In the genomic region with DNA sequence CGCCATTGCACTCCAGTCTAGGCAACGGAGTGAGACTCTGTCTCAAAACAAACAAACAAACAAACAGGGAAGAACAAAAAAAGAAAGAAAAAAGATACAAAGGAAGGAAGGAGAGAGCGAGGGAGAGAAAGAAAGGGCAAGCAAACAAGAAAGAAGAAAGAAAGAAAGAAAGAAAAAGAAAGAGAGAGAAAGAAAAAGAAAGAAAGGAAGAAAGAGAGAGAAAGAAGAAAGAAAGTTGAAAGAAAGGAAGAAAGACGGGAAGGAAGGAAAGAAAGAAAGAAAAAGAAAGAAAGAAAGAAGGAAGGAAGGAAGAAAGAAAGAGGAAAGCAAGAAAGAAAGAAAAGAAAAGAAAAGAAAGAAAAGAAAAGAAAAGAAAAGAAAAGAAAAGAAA, we compare ENCODE assay signal across 9 cellular contexts. TPM values are rescaled to one million over a fixed set of nuclear protein-coding genes. Genes with fewer than 3 reads are reported as not detected.
DNase-seq lines count a peak whose midpoint lies in the region; ATAC-seq and TF ChIP-seq lines count a peak whose summit lies in the region.
"Had no signal": no experiment of that assay in that cellular context is flagged by ENCODE, and none has a peak within 500 bp of the region (broad histone marks: within the 10 kb centered on the region; RNA-seq: fewer than 3 reads in every experiment).

No MANE protein-coding gene starts in this region.

- H3K27ac Mint-ChIP-seq in activated CD8-positive, alpha-beta T cell treated with anti-CD3 and anti-CD28 coated beads for 36 hours = no peak overlapping the region
- H3K27ac Mint-ChIP-seq: CD14-positive monocyte had no signal

- H3K9me3 ChIP-seq in cardiac muscle cell (ENCODE audit: low read depth) (no peaks in the 10 kb centered on the region), right lobe of liver (no peaks in the 10 kb centered on the region), transverse colon (no peaks in the 10 kb centered on the region), Peyer's patch (peaks cover 0 to 6% (median 0%) of the 10 kb centered on the region in 4 donors)

- H3K4me3 ChIP-seq in cardiac muscle cell (peak overlapping the region; percentile 59), right lobe of liver (peak overlapping the region; percentile 50 to 70 (median 55)), transverse colon (peak overlapping the region in 3 of 4 donors; percentile 45 to 66 (median 52)), Peyer's patch (peak overlapping the region in 1 of 4 donors; percentile 59)

- 34% methylated on average over 4 of the region's 4 CpGs for WGBS in right lobe of liver (ENCODE audit: insufficient coverage, low coverage, low lambda C conversion rate, missing lambda C conversion rate)
- WGBS in transverse colon (ENCODE audit: low coverage in 1 of 2), 2 donors = 31 to 49% methylated on average over 3 to 4 of the region's 4 CpGs

- in situ Hi-C loops in transverse colon (cut with MboI; ENCODE audit: low pct_ligation_motif_present in 1 of 4, low pct_unique_long_range_greater_than_20kb in 1 of 4, low sequenced_read_pairs in 3 of 4) (no loop called here), GM13977 (cut with MboI; ENCODE audit: low pct_unique_long_range_greater_than_20kb, low sequenced_read_pairs, unreplicated experiment) (no loop called here)

- H3K4me1 ChIP-seq in cardiac muscle cell (ENCODE audit: low read depth) (no peaks in the 10 kb centered on the region), right lobe of liver (peaks cover 0 to 22% (median 7%) of the 10 kb centered on the region in 4 donors), transverse colon (peaks cover 0 to 20% (median 4%) of the 10 kb centered on the region in 4 donors), Peyer's patch (peaks cover 0 to 5% (median 2%) of the 10 kb centered on the region in 4 donors)

- H3K27me3 ChIP-seq in cardiac muscle cell = no peaks in the 10 kb centered on the region
- no peaks in the 10 kb centered on the region for H3K27me3 ChIP-seq in right lobe of liver
- H3K27me3 ChIP-seq in transverse colon = no peaks in the 10 kb centered on the region
- H3K27me3 ChIP-seq in Peyer's patch = no peaks in the 10 kb centered on the region

- intact Hi-C loops in Right ventricle myocardium inferior (cut with DNase I) (no loop called here), right lobe of liver (cut with DNase I) (no loop called here), transverse colon (cut with DNase I; ENCODE audit: low total_unique reads) (no loop called here)
- intact Hi-C loops in activated CD8-positive, alpha-beta T cell treated with anti-CD3 and anti-CD28 coated beads for 36 hours (cut with micrococcal nuclease) = no loop called here

- H3K27ac ChIP-seq in cardiac muscle cell = no peak overlapping the region
- H3K27ac ChIP-seq in right lobe of liver = peak overlapping the region in 2 of 3 donors; percentile 67 to 75
- H3K27ac ChIP-seq in transverse colon = peak overlapping the region in 2 of 4 donors; percentile 71 to 75
- peak overlapping the region in 2 of 4 donors; percentile 66 to 86 for H3K27ac ChIP-seq in Peyer's patch

- no peaks in the 10 kb centered on the region for H3K36me3 Mint-ChIP-seq in activated CD8-positive, alpha-beta T cell treated with anti-CD3 and anti-CD28 coated beads for 36 hours (ENCODE audit: low read depth)

- peak overlapping the region; percentile 59 for H3K4me3 Mint-ChIP-seq in activated CD8-positive, alpha-beta T cell treated with anti-CD3 and anti-CD28 coated beads for 36 hours

- DNase-seq in cardiac muscle cell (ENCODE audit: low read depth in 1 of 2, low spot score in 1 of 2) (no peak), Right ventricle myocardium inferior (ENCODE audit: missing footprints) (no peak), right lobe of liver (no peak), transverse colon (no peak), Peyer's patch (no peak), GM13977 (ENCODE audit: low spot score) (no peak)
- no peak for DNase-seq in activated CD8-positive, alpha-beta T cell treated with anti-CD3 and anti-CD28 coated beads for 36 hours

- no peak for TF ChIP-seq CTCF in cardiac muscle cell (IDR thresholded peaks at IDR 0.05; ENCODE audit: low read depth, low read length)
- TF ChIP-seq CTCF in activated CD8-positive, alpha-beta T cell treated with anti-CD3 and anti-CD28 coated beads for 36 hours (IDR thresholded peaks at IDR 0.05) = no peak
- TF ChIP-seq CTCF in right lobe of liver (IDR thresholded peaks at IDR 0.05) = no peak
- TF ChIP-seq CTCF in transverse colon (IDR thresholded peaks at IDR 0.05) = no peak
- no peak for TF ChIP-seq CTCF in Peyer's patch (IDR thresholded peaks at IDR 0.05)
- no peak for TF ChIP-seq CTCF in GM13977 (IDR thresholded peaks at IDR 0.05; ENCODE audit: extremely low read depth, insufficient read depth, missing control alignments)

- H3K36me3 ChIP-seq in cardiac muscle cell = no peaks in the 10 kb centered on the region
- no peaks in the 10 kb centered on the region for H3K36me3 ChIP-seq in right lobe of liver
- no peaks in the 10 kb centered on the region for H3K36me3 ChIP-seq in transverse colon
- H3K36me3 ChIP-seq in Peyer's patch = no peaks in the 10 kb centered on the region

- CTCF ChIA-PET in activated CD8-positive, alpha-beta T cell treated with anti-CD3 and anti-CD28 coated beads for 36 hours (lab: Charles Lee) = interaction anchor here (0.9 to 2.6 kb wide), 20 partner anchors 8 to 119 kb away, joined by 3 to 17 read pairs (median 4); a partner anchor contains a TSS

- TF ChIP-seq EP300 in transverse colon (IDR thresholded peaks at IDR 0.05; ENCODE audit: low read depth) = no peak

- peaks cover 4% of the 10 kb centered on the region for H3K4me1 Mint-ChIP-seq in activated CD8-positive, alpha-beta T cell treated with anti-CD3 and anti-CD28 coated beads for 36 hours (ENCODE audit: low read depth)

- peaks cover 3% of the 10 kb centered on the region for H3K9me3 Mint-ChIP-seq in activated CD8-positive, alpha-beta T cell treated with anti-CD3 and anti-CD28 coated beads for 36 hours

- POLR2A ChIA-PET in activated CD8-positive, alpha-beta T cell treated with anti-CD3 and anti-CD28 coated beads for 36 hours (lab: Charles Lee) = no interaction called here

- H3K27me3 Mint-ChIP-seq in activated CD8-positive, alpha-beta T cell treated with anti-CD3 and anti-CD28 coated beads for 36 hours = peaks cover 47% of the 10 kb centered on the region

- TF ChIP-seq POLR2A in right lobe of liver (IDR thresholded peaks at IDR 0.05) (no peak), transverse colon (IDR thresholded peaks at IDR 0.05) (no peak), Peyer's patch (IDR thresholded peaks at IDR 0.05) (no peak)

- no peak for ATAC-seq in Right ventricle myocardium inferior
- no peak for ATAC-seq in activated CD8-positive, alpha-beta T cell treated with anti-CD3 and anti-CD28 coated beads for 36 hours
- no peak for ATAC-seq in right lobe of liver
- ATAC-seq in HG03196 (IDR thresholded peaks at IDR 0.05; ENCODE audit: unreplicated experiment) = no peak

RNA-seq across cellular contexts. Expression of a gene that starts 13.1 kb away (rescaled TPM):
- total RNA-seq in cardiac muscle cell (not detected in 2 replicates), Right ventricle myocardium inferior (0.43 TPM), right lobe of liver (1,000 to 10,000 TPM; 2,876 to 4,505 (median 3,144) TPM), transverse colon (10 to 100 TPM in 2 of 4 donors, 1 to 10 TPM in 1, not detected in 1; 1.9 to 55.0 (median 20.1) TPM), Peyer's patch (over 10,000 TPM in 2 of 4 donors, 1,000 to 10,000 TPM in 1, 100 to 1,000 TPM in 1; 852 to 11,538 (median 10,067) TPM)
- 0.10 and 0.26 TPM in 2 replicates for polyA plus RNA-seq in cardiac muscle cell
- not detected for total RNA-seq in activated CD8-positive, alpha-beta T cell treated with anti-CD3 and anti-CD28 coated beads for 36 hours
- polyA plus RNA-seq: CD14-positive monocyte had no signal

RNA-seq across cellular contexts. Expression of a gene that starts 50.0 kb away (rescaled TPM):
- total RNA-seq in cardiac muscle cell (15.6 and 20.3 TPM in 2 replicates), Right ventricle myocardium inferior (15.2 TPM), right lobe of liver (1 to 10 TPM; 5.7 to 9.7 (median 8.2) TPM), transverse colon (10 to 100 TPM in 2 of 4 donors, 1 to 10 TPM in 2; 5.6 to 21.3 (median 13.4) TPM), Peyer's patch (10 to 100 TPM; 22.8 to 33.0 (median 25.7) TPM)
- 5.8 and 8.4 TPM in 2 replicates for polyA plus RNA-seq in cardiac muscle cell
- total RNA-seq in activated CD8-positive, alpha-beta T cell treated with anti-CD3 and anti-CD28 coated beads for 36 hours = 1 to 10 TPM; 6.7 to 8.3 TPM

RNA-seq across cellular contexts. Expression of a gene that starts 50.3 kb away (rescaled TPM):
- total RNA-seq in cardiac muscle cell (9.1 and 11.2 TPM in 2 replicates), Right ventricle myocardium inferior (16.5 TPM), right lobe of liver (1 to 10 TPM; 4.6 to 8.7 (median 6.7) TPM), transverse colon (10 to 100 TPM in 1 of 4 donors, 1 to 10 TPM in 3; 3.4 to 16.1 (median 9.5) TPM), Peyer's patch (10 to 100 TPM in 1 of 4 donors, 1 to 10 TPM in 3; 5.3 to 10.7 (median 8.9) TPM)
- 23.5 and 24.5 TPM in 2 replicates for polyA plus RNA-seq in cardiac muscle cell
- 10 to 100 TPM; 16.3 to 16.7 TPM for total RNA-seq in activated CD8-positive, alpha-beta T cell treated with anti-CD3 and anti-CD28 coated beads for 36 hours

Comparison
In these comparisons a context has a peak if more than half of its experiments do, and no peak if none do; other contexts are left out.
1. RNA of a gene that starts 13.1 kb away (total RNA-seq): 852 to 11,538 TPM in Peyer's patch and 2,876 to 4,505 TPM in right lobe of liver; 1.9 to 55.0 TPM in transverse colon, 0.43 TPM in Right ventricle myocardium inferior (single experiment), not detected in cardiac muscle cell and not detected in activated CD8-positive, alpha-beta T cell treated with anti-CD3 and anti-CD28 coated beads for 36 hours; every median in the first group is over 10 times any median in the second.